ENCODE assay signal across 1 cellular context in genomic region chr1:63087966-63088365, GRCh38.
TF ChIP-seq lines count a peak whose summit lies in the region.

No MANE protein-coding gene starts in this region.

TF ChIP-seq in HCT116, 20 proteins besides CTCF, POLR2A, EP300 and RAD21 (continued from another document):
- TF ChIP-seq REST (IDR thresholded peaks at IDR 0.05; ENCODE audit: low read depth) (no peak), CBX3 (IDR thresholded peaks at IDR 0.05; ENCODE audit: low read depth) (no peak), ZNF274 (IDR thresholded peaks at IDR 0.05; ENCODE audit: low read depth, low read length) (no peak), SIN3A (IDR thresholded peaks at IDR 0.05; ENCODE audit: low read depth) (no peak), FOSL1 (IDR thresholded peaks at IDR 0.05; ENCODE audit: low read depth) (no peak), ZBTB33 (IDR thresholded peaks at IDR 0.05; ENCODE audit: extremely low read depth, insufficient replicate concordance, low read length) (no peak), SRF (IDR thresholded peaks at IDR 0.05; ENCODE audit: low read depth) (no peak), POLR2AphosphoS5 (IDR thresholded peaks at IDR 0.05; ENCODE audit: low read depth, low read length) (no peak), JUND (IDR thresholded peaks at IDR 0.05) (no peak), ELF1 (IDR thresholded peaks at IDR 0.05; ENCODE audit: borderline replicate concordance, low read depth) (no peak), EGR1 (IDR thresholded peaks at IDR 0.05; ENCODE audit: low read depth) (no peak), TCF7L2 (IDR thresholded peaks at IDR 0.05; ENCODE audit: borderline replicate concordance, extremely low read depth, insufficient read depth, insufficient read length) (no peak)
